ENCODE assay signal across 8 cellular contexts in the genomic region with DNA sequence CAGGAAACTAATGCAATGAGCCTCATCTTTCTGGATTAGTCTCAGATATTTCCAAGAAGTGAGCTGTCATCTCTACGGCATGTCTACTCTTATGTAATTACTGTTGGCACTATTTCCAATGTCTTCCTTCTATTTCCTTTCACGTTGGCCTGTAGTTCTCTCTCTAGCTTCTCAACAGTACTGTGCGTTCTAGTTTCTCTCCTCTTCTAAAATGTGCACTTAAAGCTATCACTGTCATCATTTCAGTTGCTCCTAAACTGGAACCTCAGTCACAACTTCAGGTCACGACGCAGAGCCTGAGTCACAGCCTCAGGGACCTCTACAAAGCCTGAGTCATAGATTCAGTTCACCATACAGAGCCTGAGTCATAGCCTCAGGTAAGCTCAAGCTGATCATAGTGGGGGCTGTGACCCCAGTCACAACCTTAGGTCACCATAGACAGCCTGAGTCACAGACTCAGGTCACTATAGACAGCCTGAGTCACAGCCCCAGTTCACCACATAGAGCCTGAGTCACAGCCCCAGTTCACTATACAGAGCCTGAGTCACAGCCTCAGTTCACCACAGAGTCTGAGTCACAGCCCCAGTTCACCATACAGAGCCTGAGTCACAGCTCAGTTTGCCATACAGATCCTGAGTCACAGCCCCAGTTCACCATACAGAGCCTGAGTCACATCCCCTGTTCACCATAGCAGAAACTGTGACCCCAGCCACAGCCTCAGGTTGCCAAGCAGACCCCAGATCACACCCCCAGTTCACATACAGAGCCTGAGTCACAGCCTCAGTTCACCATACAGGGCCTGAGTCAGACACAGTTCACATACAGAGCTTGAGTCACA. TPM values are rescaled to one million over a fixed set of nuclear protein-coding genes. Genes with fewer than 3 reads are reported as not detected.
DNase-seq lines count a peak whose midpoint lies in the region; ATAC-seq and TF ChIP-seq lines count a peak whose summit lies in the region.

No MANE protein-coding gene starts in this region.

- ATAC-seq in HG03469 (IDR thresholded peaks at IDR 0.05; ENCODE audit: unreplicated experiment): peak; percentile 33
- ATAC-seq in foreskin keratinocyte: peak; percentile 92
- no peak for ATAC-seq in HG03354 (IDR thresholded peaks at IDR 0.05; ENCODE audit: poor library complexity, severe bottlenecking, unreplicated experiment)
- no peak for ATAC-seq in HG02678 (IDR thresholded peaks at IDR 0.05; ENCODE audit: unreplicated experiment)

- peak; percentile 24 for DNase-seq in activated CD8-positive, alpha-beta memory T cell treated with anti-CD3 and anti-CD28 coated beads, Interleukin-2, amount 50 U/mL, for 24 hours (ENCODE audit: extremely low read depth)
- DNase-seq in foreskin keratinocyte (peak; percentile 85 to 94), NCI-H1092 (lab: John Stamatoyannopoulos, UW) (no peak), GM10248 (ENCODE audit: extremely low spot score) (no peak)
- peak; percentile 46 to 62 for DNase-seq in stimulated activated CD4-positive, alpha-beta T cell treated with anti-CD3 and anti-CD28 coated beads, Interleukin-2, amount 100 ng/mL, for 24 hours

- no peaks in the 10 kb centered on the region for H3K4me1 ChIP-seq in foreskin keratinocyte

- POLR2A ChIA-PET in GM10248 (lab: Yijun Ruan, JAX): no interaction called here

- H3K27ac ChIP-seq in foreskin keratinocyte: peak overlapping the region; percentile 84

- H3K27me3 ChIP-seq in foreskin keratinocyte: no peaks in the 10 kb centered on the region

- TF ChIP-seq CTCF in foreskin keratinocyte (conservative IDR thresholded peaks at IDR 0.05) (no peak), GM10248 (IDR thresholded peaks at IDR 0.05; ENCODE audit: control extremely low read depth, extremely low read depth, low read depth, missing control alignments) (no peak)

- CTCF ChIA-PET in GM10248 (lab: Yijun Ruan, JAX): interaction anchor here (1.1 kb wide), 1 partner anchor 18 kb away, joined by 3 read pairs; no protein-coding TSS in a partner anchor

RNA-seq across cellular contexts. Expression of gene WNT9A, which starts 13.0 kb away (rescaled TPM):
- total RNA-seq in foreskin keratinocyte: 0.53 and 2.0 TPM in 2 replicates
- 0.39 and 1.6 TPM in 2 replicates for polyA plus RNA-seq in foreskin keratinocyte

Comparison
In these comparisons a context has a peak if more than half of its experiments do, and no peak if none do; other contexts are left out.
1. ATAC-seq: peak in HG03469 (single experiment) and foreskin keratinocyte (single experiment); none in HG03354 (single experiment) and HG02678 (single experiment).
2. DNase-seq: peak in activated CD8-positive, alpha-beta memory T cell treated with anti-CD3 and anti-CD28 coated beads, Interleukin-2, amount 50 U/mL, for 24 hours (single experiment), foreskin keratinocyte (2 of 2) and stimulated activated CD4-positive, alpha-beta T cell treated with anti-CD3 and anti-CD28 coated beads, Interleukin-2, amount 100 ng/mL, for 24 hours (2 of 2); none in NCI-H1092 (single experiment) and GM10248 (single experiment).